In the genomic region with DNA sequence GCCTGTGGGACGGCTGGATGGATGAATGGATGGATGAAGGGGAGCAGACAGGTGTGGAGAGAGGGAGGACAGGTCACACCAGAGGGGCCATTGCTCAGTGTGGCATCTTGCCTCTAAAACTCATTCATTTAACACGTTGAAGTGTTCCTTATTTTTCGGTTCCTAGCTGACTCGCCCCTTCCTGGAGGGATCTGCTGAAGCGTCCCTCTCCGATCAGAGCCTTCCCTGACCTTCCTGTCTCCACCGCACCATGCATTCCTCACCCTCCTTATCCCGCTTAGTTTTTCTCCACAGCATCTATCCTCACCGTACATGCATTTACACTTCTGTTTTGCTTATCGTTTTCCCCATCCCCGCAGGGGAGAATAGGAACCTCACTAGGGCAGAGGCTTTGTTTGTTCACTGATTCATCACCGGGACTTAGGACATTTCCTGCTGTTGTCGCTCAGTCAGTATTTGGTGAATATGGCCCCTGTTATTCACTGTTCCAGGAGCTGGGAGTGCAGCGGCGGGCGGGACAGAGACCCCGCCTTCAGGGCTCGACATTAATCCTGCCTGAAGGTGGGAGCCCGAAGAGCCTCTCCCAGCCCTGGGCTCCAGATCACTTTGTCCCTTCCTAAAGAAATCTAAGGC, we compare ENCODE assay signal across 1 cellular context.
TF ChIP-seq lines count a peak whose summit lies in the region.

No MANE protein-coding gene starts in this region.

TF ChIP-seq in IMR-90, 13 proteins besides CTCF, POLR2A, EP300 and RAD21:
- TF ChIP-seq BHLHE40 (IDR thresholded peaks at IDR 0.05; ENCODE audit: low read depth, low read length) (no peak), NFE2L2 (IDR thresholded peaks at IDR 0.05; ENCODE audit: low read depth, low read length) (no peak), RFX5 (IDR thresholded peaks at IDR 0.05; ENCODE audit: low read depth, low read length) (no peak), CEBPB (IDR thresholded peaks at IDR 0.05; ENCODE audit: low read depth, low read length) (no peak), RCOR1 (IDR thresholded peaks at IDR 0.05; ENCODE audit: insufficient replicate concordance, low read length) (no peak), MAFK (IDR thresholded peaks at IDR 0.05; ENCODE audit: low read depth, low read length) (no peak), MXI1 (IDR thresholded peaks at IDR 0.05; ENCODE audit: borderline replicate concordance, low read depth, low read length) (no peak), MAZ (IDR thresholded peaks at IDR 0.05; ENCODE audit: borderline replicate concordance, low read depth, low read length) (no peak), CHD1 (IDR thresholded peaks at IDR 0.05; ENCODE audit: low read depth, low read length) (no peak), FOS (IDR thresholded peaks at IDR 0.05; ENCODE audit: low read depth, low read length) (no peak), SMC3 (IDR thresholded peaks at IDR 0.05; ENCODE audit: low read depth, low read length) (no peak)
- TF ChIP-seq, protein P1, sequence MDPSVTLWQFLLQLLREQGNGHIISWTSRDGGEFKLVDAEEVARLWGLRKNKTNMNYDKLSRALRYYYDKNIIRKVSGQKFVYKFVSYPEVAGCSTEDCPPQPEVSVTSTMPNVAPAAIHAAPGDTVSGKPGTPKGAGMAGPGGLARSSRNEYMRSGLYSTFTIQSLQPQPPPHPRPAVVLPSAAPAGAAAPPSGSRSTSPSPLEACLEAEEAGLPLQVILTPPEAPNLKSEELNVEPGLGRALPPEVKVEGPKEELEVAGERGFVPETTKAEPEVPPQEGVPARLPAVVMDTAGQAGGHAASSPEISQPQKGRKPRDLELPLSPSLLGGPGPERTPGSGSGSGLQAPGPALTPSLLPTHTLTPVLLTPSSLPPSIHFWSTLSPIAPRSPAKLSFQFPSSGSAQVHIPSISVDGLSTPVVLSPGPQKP (IDR thresholded peaks at IDR 0.05; ENCODE audit: borderline replicate concordance, low read depth, low read length), result no peak
- TF ChIP-seq, protein P2, sequence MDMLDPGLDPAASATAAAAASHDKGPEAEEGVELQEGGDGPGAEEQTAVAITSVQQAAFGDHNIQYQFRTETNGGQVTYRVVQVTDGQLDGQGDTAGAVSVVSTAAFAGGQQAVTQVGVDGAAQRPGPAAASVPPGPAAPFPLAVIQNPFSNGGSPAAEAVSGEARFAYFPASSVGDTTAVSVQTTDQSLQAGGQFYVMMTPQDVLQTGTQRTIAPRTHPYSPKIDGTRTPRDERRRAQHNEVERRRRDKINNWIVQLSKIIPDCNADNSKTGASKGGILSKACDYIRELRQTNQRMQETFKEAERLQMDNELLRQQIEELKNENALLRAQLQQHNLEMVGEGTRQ (IDR thresholded peaks at IDR 0.05; ENCODE audit: low read depth, low read length), result no peak
